In the genomic region with DNA sequence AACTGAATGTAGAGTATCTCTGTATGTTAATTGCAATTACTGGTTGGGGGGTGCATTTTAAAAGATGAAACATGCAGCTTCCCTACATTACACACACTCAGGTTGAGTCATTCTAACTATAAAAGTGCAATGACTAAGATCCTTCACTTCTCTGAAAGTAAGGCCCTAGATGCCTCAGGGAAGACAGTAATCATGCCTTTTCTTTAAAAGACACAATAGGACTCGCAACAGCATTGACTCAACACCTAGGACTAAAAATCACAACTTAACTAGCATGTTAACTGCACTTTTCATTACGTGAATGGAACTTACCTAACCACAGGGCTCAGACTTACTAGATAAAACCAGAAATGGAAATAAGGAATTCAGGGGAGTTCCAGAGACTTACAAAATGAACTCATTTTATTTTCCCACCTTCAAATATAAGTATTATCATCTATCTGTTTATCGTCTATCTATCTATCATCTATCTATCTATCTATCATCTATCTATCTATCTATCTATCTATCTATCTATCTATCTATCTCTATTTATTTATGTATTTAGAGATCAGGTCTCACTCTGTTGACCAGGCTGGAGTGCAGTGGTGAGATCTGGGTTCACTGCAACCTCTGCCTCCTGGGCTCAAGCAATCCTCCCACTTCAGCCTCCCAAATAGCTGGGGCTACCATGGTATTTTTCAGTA, we compare ENCODE assay signal across 7 cellular contexts. TPM values are rescaled to one million over a fixed set of nuclear protein-coding genes. Genes with fewer than 3 reads are reported as not detected.
DNase-seq lines count a peak whose midpoint lies in the region; ATAC-seq lines count a peak whose summit lies in the region.

No MANE protein-coding gene starts in this region.

- H3K27me3 ChIP-seq in naive thymus-derived CD4-positive, alpha-beta T cell (ENCODE audit: control insufficient read depth in 2 of 2, insufficient read depth in 2 of 2, low read length in 2 of 2): no peaks in the 10 kb centered on the region

- H3K4me1 ChIP-seq in naive thymus-derived CD4-positive, alpha-beta T cell (ENCODE audit: control insufficient read depth in 2 of 2, insufficient read depth in 2 of 2, low read length in 2 of 2): no peaks in the 10 kb centered on the region

- CTCF ChIA-PET in naive thymus-derived CD4-positive, alpha-beta T cell (lab: Charles Lee): no interaction called here

- H3K27ac Mint-ChIP-seq in naive thymus-derived CD4-positive, alpha-beta T cell: no peak overlapping the region

- no peaks in the 10 kb centered on the region for H3K27me3 Mint-ChIP-seq in naive thymus-derived CD4-positive, alpha-beta T cell

- DNase-seq in NOMO-1 treated with dmso at 0.1 percent for 144 hours (lab: John Stamatoyannopoulos, UW; ENCODE audit: unreplicated experiment) (peak; percentile 39), COR-L47 (lab: John Stamatoyannopoulos, UW) (no peak), AML-193 (lab: John Stamatoyannopoulos, UW) (no peak)
- no peak for DNase-seq in naive thymus-derived CD4-positive, alpha-beta T cell
- no peak for DNase-seq in stimulated activated CD4-positive, alpha-beta T cell treated with anti-CD3 and anti-CD28 coated beads, Interleukin-2, amount 100 ng/mL, for 24 hours

- intact Hi-C loops in naive thymus-derived CD4-positive, alpha-beta T cell (cut with micrococcal nuclease): no loop called here

- no peak overlapping the region for H3K4me3 Mint-ChIP-seq in naive thymus-derived CD4-positive, alpha-beta T cell

- H3K4me1 Mint-ChIP-seq in naive thymus-derived CD4-positive, alpha-beta T cell: peaks cover 0 to 10% (median 0%) of the 10 kb centered on the region in 7 donors

- no peaks in the 10 kb centered on the region for H3K9me3 ChIP-seq in naive thymus-derived CD4-positive, alpha-beta T cell (ENCODE audit: control insufficient read depth in 2 of 3, low read length in 3 of 3)

- no peak overlapping the region for H3K4me3 ChIP-seq in naive thymus-derived CD4-positive, alpha-beta T cell (ENCODE audit: low read length)

- POLR2A ChIA-PET in naive thymus-derived CD4-positive, alpha-beta T cell (lab: Charles Lee): no interaction called here

- H3K9me3 Mint-ChIP-seq in naive thymus-derived CD4-positive, alpha-beta T cell: no peaks in the 10 kb centered on the region

- H3K36me3 ChIP-seq in naive thymus-derived CD4-positive, alpha-beta T cell (ENCODE audit: control insufficient read depth in 2 of 3, insufficient read depth in 3 of 3, low read length in 3 of 3): peaks cover 0 to 3% (median 0%) of the 10 kb centered on the region in 3 experiments

- peaks cover 0 to 14% (median 3%) of the 10 kb centered on the region in 5 donors for H3K36me3 Mint-ChIP-seq in naive thymus-derived CD4-positive, alpha-beta T cell

- peak; percentile 67 for ATAC-seq in GM18867 (IDR thresholded peaks at IDR 0.05; ENCODE audit: unreplicated experiment)
- ATAC-seq in HG02642 (IDR thresholded peaks at IDR 0.05; ENCODE audit: poor library complexity, unreplicated experiment): peak; percentile 83
- ATAC-seq in naive thymus-derived CD4-positive, alpha-beta T cell: peak; percentile 81

- H3K27ac ChIP-seq in naive thymus-derived CD4-positive, alpha-beta T cell (ENCODE audit: low read depth, low read length): no peak overlapping the region

RNA-seq across cellular contexts. Expression of a gene that starts 47.8 kb away (rescaled TPM):
- 10 to 100 TPM; 11.4 to 18.3 (median 14.0) TPM for total RNA-seq in naive thymus-derived CD4-positive, alpha-beta T cell
- 1 to 10 TPM; 6.6 to 6.8 TPM for polyA plus RNA-seq in naive thymus-derived CD4-positive, alpha-beta T cell

RNA-seq across cellular contexts. Expression of a gene that starts 47.8 kb away (rescaled TPM):
- total RNA-seq in naive thymus-derived CD4-positive, alpha-beta T cell: 10 to 100 TPM in 3 of 5 experiments, 1 to 10 TPM in 2; 3.6 to 11.5 (median 10.4) TPM
- polyA plus RNA-seq in naive thymus-derived CD4-positive, alpha-beta T cell: 10 to 100 TPM; 25.0 to 32.7 TPM

RNA-seq across cellular contexts. Expression of a gene that starts 59.7 kb away (rescaled TPM):
- under 1 TPM; 0.24 to 0.66 (median 0.49) TPM for total RNA-seq in naive thymus-derived CD4-positive, alpha-beta T cell
- under 1 TPM; 0.22 to 0.29 TPM for polyA plus RNA-seq in naive thymus-derived CD4-positive, alpha-beta T cell
